ENCODE assay signal across 9 cellular contexts in genomic region chr6:42099340-42100028, GRCh38. TPM values are rescaled to one million over a fixed set of nuclear protein-coding genes. Genes with fewer than 3 reads are reported as not detected.
DNase-seq lines count a peak whose midpoint lies in the region; ATAC-seq, FAIRE-seq and TF ChIP-seq lines count a peak whose summit lies in the region.
"Had no signal": no experiment of that assay in that cellular context is flagged by ENCODE, and none has a peak within 500 bp of the region (broad histone marks: within the 10 kb centered on the region; RNA-seq: fewer than 3 reads in every experiment).

No MANE protein-coding gene starts in this region.

- DNase-seq in EH (ENCODE audit: low read depth), result peak; percentile 46
- DNase-seq in NCI-H226, result peak; percentile 95
- no peak for DNase-seq in H1 (ENCODE audit: low read depth in 1 of 2, low spot score in 2 of 2)
- no peak for DNase-seq in progenitor cell of endocrine pancreas (ENCODE audit: low spot score, unreplicated experiment)
- no peak for DNase-seq in cerebellar cortex (ENCODE audit: low spot score)
- DNase-seq in CD8-positive, alpha-beta T cell, result no peak
- no peak for DNase-seq in T-cell

- no peak overlapping the region for H2BK5ac ChIP-seq in H1 (ENCODE audit: low read depth, low read length)

- no peak overlapping the region for H2BK12ac ChIP-seq in H1 (ENCODE audit: low read depth, low read length)

- no peak overlapping the region for H3K4me3 ChIP-seq in H1 (ENCODE audit: extremely low read depth in 1 of 4, insufficient read depth in 2 of 4, low read depth in 3 of 4, low read length in 4 of 4)
- no peak overlapping the region for H3K4me3 ChIP-seq in CD8-positive, alpha-beta T cell (ENCODE audit: low read depth, low read length)

- H3K56ac ChIP-seq in H1 (replicated peaks; ENCODE audit: insufficient read length, low read depth, low read length), result no peak overlapping the region

- no peaks in the 10 kb centered on the region for H3K79me1 ChIP-seq in H1 (ENCODE audit: low read depth, low read length)

- H3K4me1 Mint-ChIP-seq in progenitor cell of endocrine pancreas (ENCODE audit: low read depth) (peaks cover 18% of the 10 kb centered on the region), T-cell (peaks cover 0 to 13% (median 10%) of the 10 kb centered on the region in 3 donors)
- peaks cover 7% of the 10 kb centered on the region for H3K4me1 Mint-ChIP-seq in CD8-positive, alpha-beta T cell (ENCODE audit: low read depth)

- TF ChIP-seq POLR2A in H1 (IDR thresholded peaks at IDR 0.05; ENCODE audit: control extremely low read depth in 1 of 2, low read depth in 2 of 2, low read length in 2 of 2), result no peak

- H3K27ac Mint-ChIP-seq in progenitor cell of endocrine pancreas (peak overlapping the region; percentile 42), T-cell (no peak overlapping the region)
- no peak overlapping the region for H3K27ac Mint-ChIP-seq in CD8-positive, alpha-beta T cell
- H3K27ac Mint-ChIP-seq: IgD-negative memory B cell had no signal

- TF ChIP-seq EP300 in H1 (IDR thresholded peaks at IDR 0.05; ENCODE audit: borderline replicate concordance in 1 of 2, low read depth in 2 of 2, low read length in 2 of 2), result no peak

- no peak overlapping the region for H4K8ac ChIP-seq in H1 (ENCODE audit: extremely low read depth, insufficient read depth, low read length)

- intact Hi-C loops in CD8-positive, alpha-beta T cell (cut with DNase I, micrococcal nuclease), result no loop called here

- H3K14ac ChIP-seq in H1 (ENCODE audit: insufficient read length), result no peak overlapping the region

- no peak overlapping the region for H4K5ac ChIP-seq in H1 (ENCODE audit: insufficient read length, low read depth, low read length)

- H3K9me3 Mint-ChIP-seq in progenitor cell of endocrine pancreas (ENCODE audit: low read depth), result no peaks in the 10 kb centered on the region
- no peaks in the 10 kb centered on the region for H3K9me3 Mint-ChIP-seq in CD8-positive, alpha-beta T cell
- H3K9me3 Mint-ChIP-seq in T-cell, result no peaks in the 10 kb centered on the region
- H3K9me3 Mint-ChIP-seq: IgD-negative memory B cell had no signal

- H4K20me1 ChIP-seq in H1 (replicated peaks in 1 of 2; ENCODE audit: control insufficient read depth in 1 of 2, insufficient read depth in 2 of 2, low read length in 2 of 2), result peaks cover 7 to 18% of the 10 kb centered on the region in 2 experiments

- no peak overlapping the region for H2BK120ac ChIP-seq in H1 (replicated peaks; ENCODE audit: low read depth, low read length)

- H3K36me3 ChIP-seq in H1 (ENCODE audit: control insufficient read depth in 2 of 4, insufficient read depth in 4 of 4, low read length in 3 of 4), result peaks cover 5 to 12% (median 8%) of the 10 kb centered on the region in 4 experiments; a peak in 6 of 8 replicates
- H3K36me3 ChIP-seq in CD8-positive, alpha-beta T cell (ENCODE audit: insufficient read depth, low read length), result no peaks in the 10 kb centered on the region

- no peak for ATAC-seq in CD8-positive, alpha-beta T cell
- no peak for ATAC-seq in GM18861 (IDR thresholded peaks at IDR 0.05; ENCODE audit: unreplicated experiment)
- no peak for ATAC-seq in T-cell (replicated peaks in 1 of 4)

- no peaks in the 10 kb centered on the region for H3K79me2 ChIP-seq in H1 (ENCODE audit: control insufficient read depth in 1 of 2, insufficient read depth in 2 of 2, low read length in 2 of 2)

- FAIRE-seq in H1 (lab: Jason Lieb, UNC), result no peak

- CTCF ChIA-PET in H1 (lab: Charles Lee; ENCODE audit: partially characterized antibody) (interaction anchor here (0.6 to 21.6 kb wide), 6 partner anchors 12 to 93 kb away, joined by 3 to 313 read pairs (median 5); no protein-coding TSS in a partner anchor), T-cell (lab: Charles Lee) (no interaction called here)
- CTCF ChIA-PET in CD8-positive, alpha-beta T cell (lab: Charles Lee), result interaction anchor here (0.8 to 1.2 kb wide), 2 partner anchors 10 to 298 kb away, joined by 3 read pairs; no protein-coding TSS in a partner anchor

- no peak overlapping the region for H3K4ac ChIP-seq in H1 (replicated peaks; ENCODE audit: insufficient read length, low read depth, low read length)

- H3K4me3 Mint-ChIP-seq in progenitor cell of endocrine pancreas (ENCODE audit: low read depth), result no peak overlapping the region
- H3K4me3 Mint-ChIP-seq in CD8-positive, alpha-beta T cell, result no peak overlapping the region
- H3K4me3 Mint-ChIP-seq in T-cell, result no peak overlapping the region
- H3K4me3 Mint-ChIP-seq: IgD-negative memory B cell had no signal

- 0 out of 2 replicates have a peak overlapping the region, but pooled peaks have one; percentile 51 for H3K18ac ChIP-seq in H1 (ENCODE audit: extremely low read depth, low read length)

- no peaks in the 10 kb centered on the region; the same call in 1 of the 2 replicates for H3K23me2 ChIP-seq in H1 (ENCODE audit: low read depth, low read length)

- no peak overlapping the region for H2AFZ ChIP-seq in H1 (ENCODE audit: low read length)

- H3K27me3 ChIP-seq in H1 (replicated peaks in 1 of 4; ENCODE audit: control insufficient read depth in 3 of 4, extremely low read depth in 1 of 4, insufficient read depth in 3 of 4, low read length in 3 of 4), result peaks cover 0 to 27% (median 23%) of the 10 kb centered on the region in 4 experiments; a peak in 5 of 7 replicates
- no peaks in the 10 kb centered on the region for H3K27me3 ChIP-seq in CD8-positive, alpha-beta T cell (ENCODE audit: insufficient read depth, low read length)

- no peak overlapping the region for H2BK15ac ChIP-seq in H1 (ENCODE audit: low read length)

- H2BK20ac ChIP-seq in H1 (ENCODE audit: low read length), result no peak overlapping the region

- H3K27me3 Mint-ChIP-seq in progenitor cell of endocrine pancreas (peaks cover 15% of the 10 kb centered on the region), T-cell (peaks cover 4% of the 10 kb centered on the region in 2 donors)
- no peaks in the 10 kb centered on the region for H3K27me3 Mint-ChIP-seq in CD8-positive, alpha-beta T cell (ENCODE audit: low read depth)

- no peak for TF ChIP-seq CTCF in H1 (IDR thresholded peaks at IDR 0.05; ENCODE audit: control extremely low read depth in 1 of 3, insufficient read depth in 1 of 3, low read depth in 1 of 3, low read length in 3 of 3)
- no peak for TF ChIP-seq CTCF in progenitor cell of endocrine pancreas (IDR thresholded peaks at IDR 0.05; ENCODE audit: unreplicated experiment)
- TF ChIP-seq CTCF in CD8-positive, alpha-beta T cell (IDR thresholded peaks at IDR 0.05), result no peak

- no peak overlapping the region; the same call in 1 of the 2 replicates for H2AK5ac ChIP-seq in H1 (ENCODE audit: low read depth, low read length)

- WGBS in H1 (ENCODE audit: extremely low coverage in 1 of 2, insufficient coverage in 1 of 2, insufficient read length in 1 of 2, insufficient replicate concordance in 2 of 2, low coverage in 1 of 2, low lambda C conversion rate in 2 of 2, missing lambda C conversion rate in 1 of 2), 2 experiments, result 68% methylated on average over 13 of the region's 13 CpGs; no CpG with 5 or more reads in 1 of the 2 experiments

- no peak overlapping the region for H3K4me2 ChIP-seq in H1 (ENCODE audit: insufficient read depth in 1 of 2, low read depth in 2 of 2, low read length in 2 of 2)

- no peaks in the 10 kb centered on the region for H3K9me3 ChIP-seq in H1 (ENCODE audit: insufficient read depth in 2 of 2, low read depth in 1 of 2, low read length in 1 of 2)
- H3K9me3 ChIP-seq in CD8-positive, alpha-beta T cell (ENCODE audit: low read length), result no peaks in the 10 kb centered on the region

- no peak overlapping the region for H3K9ac ChIP-seq in H1 (replicated peaks in 1 of 4; ENCODE audit: extremely low read depth in 1 of 4, low read depth in 3 of 4, low read length in 3 of 4)

- peaks cover 0 to 7% (median 3%) of the 10 kb centered on the region in 4 experiments; a peak in 5 of 7 replicates for H3K4me1 ChIP-seq in H1 (replicated peaks in 1 of 4; ENCODE audit: control insufficient read depth in 3 of 4, insufficient read depth in 4 of 4, low read length in 3 of 4)
- peaks cover 4% of the 10 kb centered on the region for H3K4me1 ChIP-seq in CD8-positive, alpha-beta T cell (ENCODE audit: insufficient read depth, low read length)

- H3K36me3 Mint-ChIP-seq in progenitor cell of endocrine pancreas (ENCODE audit: insufficient read depth), result peaks cover 4% of the 10 kb centered on the region
- no peaks in the 10 kb centered on the region for H3K36me3 Mint-ChIP-seq in CD8-positive, alpha-beta T cell
- no peaks in the 10 kb centered on the region for H3K36me3 Mint-ChIP-seq in T-cell

- no peak overlapping the region for H3K27ac ChIP-seq in H1 (ENCODE audit: low read depth, low read length)
- no peak overlapping the region for H3K27ac ChIP-seq in CD8-positive, alpha-beta T cell (ENCODE audit: low read depth, low read length)

- no peak overlapping the region for H3K23ac ChIP-seq in H1 (ENCODE audit: insufficient read length)

- no peak overlapping the region for H4K91ac ChIP-seq in H1 (replicated peaks; ENCODE audit: insufficient read length, low read length)

- POLR2A ChIA-PET in H1 (lab: Charles Lee; ENCODE audit: partially characterized antibody) (interaction anchor here (0.6 to 1.7 kb wide), 13 partner anchors 8 to 122 kb away, joined by 3 to 6 read pairs (median 3); no protein-coding TSS in a partner anchor), T-cell (lab: Charles Lee) (interaction anchor here in 1 of 2 donors (0.5 kb wide), 1 partner anchor 109 kb away, joined by 3 read pairs; no protein-coding TSS in a partner anchor)
- POLR2A ChIA-PET in CD8-positive, alpha-beta T cell (lab: Charles Lee), result no interaction called here

- no peak for TF ChIP-seq RAD21 in H1 (IDR thresholded peaks at IDR 0.05 in 1 of 2, conservative IDR thresholded peaks at IDR 0.05 in 1 of 2; ENCODE audit: low read depth in 2 of 2, low read length in 2 of 2)

RNA-seq across cellular contexts. Expression of gene C6orf132, which starts 42.9 kb away (rescaled TPM):
- 62.2 and 64.0 TPM in 2 replicates for total RNA-seq in H1 (2021; fragmentation: NEBNext Ultra II Directional; extraction: Animal tissue kit (Norgen Biotek cat#: 25700))
- 31.5 and 33.8 TPM in 2 replicates for polyA plus RNA-seq in H1 (2011; rRNA removed)
- polyA plus RNA-seq in H1 (2011; cell fraction: cytosol; rRNA removed), result 19.4 TPM
- 20.4 TPM for polyA plus RNA-seq in H1 (2011; cell fraction: nucleus; rRNA removed)
- 43.4 to 53.5 TPM (median 48.5 TPM) in 4 replicates for polyA plus RNA-seq in H1 (2012, experiment 1 of 2)
- 48.0 TPM for polyA plus RNA-seq in H1 (2012, experiment 2 of 2)
- 38.7 TPM for polyA plus RNA-seq in H1 (2013, experiment 1 of 2)
- 37.7 TPM for polyA plus RNA-seq in H1 (2013, experiment 2 of 2)
- 7.2 and 7.4 TPM in 2 replicates for polyA minus RNA-seq in H1 (2011; rRNA and poly(A)+ RNA removed)
- polyA minus RNA-seq in H1 (2011; cell fraction: cytosol; rRNA and poly(A)+ RNA removed), result 24.7 TPM
- 17.3 TPM for polyA minus RNA-seq in H1 (2011; cell fraction: nucleus; rRNA and poly(A)+ RNA removed)
- total RNA-seq in progenitor cell of endocrine pancreas (11.8 and 14.5 TPM in 2 replicates), T-cell (under 1 TPM in 4 of 5 donors, not detected in 1; 0.05 to 0.18 (median 0.08) TPM)
- total RNA-seq in CD8-positive, alpha-beta T cell, result under 1 TPM; 0.05 to 0.06 TPM
- polyA plus RNA-seq: IgD-negative memory B cell had no signal

RNA-seq across cellular contexts. Expression of gene TAF8, which starts 49.2 kb away (rescaled TPM):
- total RNA-seq in H1 (2021; fragmentation: NEBNext Ultra II Directional; extraction: Animal tissue kit (Norgen Biotek cat#: 25700)), result 32.7 and 34.0 TPM in 2 replicates
- polyA plus RNA-seq in H1 (2011; rRNA removed), result 32.2 and 36.6 TPM in 2 replicates
- polyA plus RNA-seq in H1 (2011; cell fraction: cytosol; rRNA removed), result 34.4 TPM
- polyA plus RNA-seq in H1 (2011; cell fraction: nucleus; rRNA removed), result 28.5 TPM
- polyA plus RNA-seq in H1 (2012, experiment 1 of 2), result 19.8 to 23.7 TPM (median 21.9 TPM) in 4 replicates
- 11.4 TPM for polyA plus RNA-seq in H1 (2012, experiment 2 of 2)
- 19.7 TPM for polyA plus RNA-seq in H1 (2013, experiment 1 of 2)
- polyA plus RNA-seq in H1 (2013, experiment 2 of 2), result 21.2 TPM
- polyA minus RNA-seq in H1 (2011; rRNA and poly(A)+ RNA removed), result 53.9 and 78.5 TPM in 2 replicates
- 23.5 TPM for polyA minus RNA-seq in H1 (2011; cell fraction: cytosol; rRNA and poly(A)+ RNA removed)
- 35.5 TPM for polyA minus RNA-seq in H1 (2011; cell fraction: nucleus; rRNA and poly(A)+ RNA removed)
- total RNA-seq in progenitor cell of endocrine pancreas, result 38.9 and 40.4 TPM in 2 replicates
- 10 to 100 TPM; 24.6 to 33.3 TPM for total RNA-seq in CD8-positive, alpha-beta T cell
- 10 to 100 TPM; 46.0 to 55.5 (median 47.6) TPM for total RNA-seq in T-cell

Comparison
In these comparisons a context has a peak if more than half of its experiments do, and no peak if none do; other contexts are left out.
1. DNase-seq: peak in EH (single experiment) and NCI-H226 (single experiment); none in H1 (0 of 2), progenitor cell of endocrine pancreas (single experiment), cerebellar cortex (single experiment), CD8-positive, alpha-beta T cell (0 of 7) and T-cell (0 of 34).
2. RNA of gene C6orf132, which starts 42.9 kb away (total RNA-seq): 62.2 to 64.0 TPM in H1 and 11.8 to 14.5 TPM in progenitor cell of endocrine pancreas; 0.05 to 0.18 TPM in T-cell and 0.05 to 0.06 TPM in CD8-positive, alpha-beta T cell; every median in the first group is over 10 times any median in the second.
3. CTCF ChIA-PET loops: an anchor here in H1 (0.6 to 21.6 kb wide) and CD8-positive, alpha-beta T cell (0.8 to 1.2 kb wide); none called in T-cell.